Comparison of ENCODE assay signal across 22 cellular contexts in genomic region chr9:23577611-23578010, GRCh38.
"Had no signal": no experiment of that assay in that cellular context is flagged by ENCODE, and none has a peak within 500 bp of the region (broad histone marks: within the 10 kb centered on the region; RNA-seq: fewer than 3 reads in every experiment).

No MANE protein-coding gene starts in this region.

- H3K4me2 ChIP-seq: PC-9 had no signal

- DNase-seq: KBM-7, MG63, NCI-H1092, NCI-H1105 treated with DMSO at 0.1 percent for 48 hours, NCI-H1417 treated with DMSO at 0.1 percent for 48 hours, NCI-H146, NCI-H187, NCI-H2029, NCI-H2081 treated with DMSO at 0.1 percent for 48 hours, NCI-H2171, NCI-H345, NCI-H446 treated with DMSO at 0.1 percent for 48 hours, NCI-H510A treated with DMSO at 0.1 percent for 48 hours, NCI-H526, NCI-H82, PC-9, Peyer's patch, SHP77 treated with DMSO at 0.1 percent for 48 hours, SJCRH30, T-helper 1 cell had no signal

- H3K27me3 ChIP-seq: MG63, Peyer's patch, SJCRH30 had no signal

- H3K4me3 ChIP-seq: MG63, PC-9, Peyer's patch, SJCRH30 had no signal

- H3K27ac ChIP-seq: PC-9, Peyer's patch, SJCRH30 had no signal

- H3K9me3 ChIP-seq: MG63, Peyer's patch, SJCRH30 had no signal

- H2AFZ ChIP-seq: PC-9 had no signal

- ATAC-seq: Right ventricle myocardium inferior, SK-N-SH treated with all-trans-retinoic acid at 6 μM for 48 hours had no signal

- H3K36me3 ChIP-seq: MG63, Peyer's patch, SJCRH30 had no signal

- H3K4me1 ChIP-seq: Peyer's patch, SJCRH30 had no signal
